12 cellular contexts compared by ENCODE assay signal in the genomic region with DNA sequence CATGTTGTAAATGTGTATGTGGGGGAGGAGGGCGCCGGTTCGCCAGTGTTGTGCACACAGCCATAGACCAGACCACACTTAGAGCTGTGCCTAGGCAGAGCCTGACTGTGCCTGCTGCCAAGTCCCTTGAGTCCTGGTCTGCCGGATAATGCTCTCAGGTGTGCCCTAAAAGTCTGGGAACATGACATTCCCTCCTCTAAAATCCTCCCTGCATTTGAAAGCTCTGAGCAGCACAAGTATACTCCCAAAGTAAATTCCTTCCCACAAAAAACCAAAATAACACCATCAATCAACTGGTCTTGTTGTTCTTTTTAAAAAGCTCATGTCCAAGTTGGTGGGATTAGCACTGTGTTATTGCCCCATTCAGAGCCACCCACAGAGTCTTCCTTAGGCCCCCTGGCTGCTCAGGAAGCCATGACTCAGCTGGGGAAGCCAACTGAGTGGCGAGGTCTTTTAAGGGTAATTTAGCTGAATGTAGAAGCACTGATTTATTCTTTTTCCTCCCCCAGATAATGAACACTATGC.
A peak's percentile ranks its signal among the peaks of the same experiment; 100 is the strongest.
DNase-seq lines count a peak whose midpoint lies in the region; ATAC-seq and TF ChIP-seq lines count a peak whose summit lies in the region.
"Had no signal": no experiment of that assay in that cellular context is flagged by ENCODE, and none has a peak within 500 bp of the region (broad histone marks: within the 10 kb centered on the region; RNA-seq: fewer than 3 reads in every experiment).

No MANE protein-coding gene starts in this region.

- WGBS in sigmoid colon, 2 donors = 73 to 79% methylated on average over 5 of the region's 5 CpGs

- no peaks in the 10 kb centered on the region for H3K36me3 ChIP-seq in SJSA1
- H3K36me3 ChIP-seq in sigmoid colon = no peaks in the 10 kb centered on the region

- peaks cover 77% of the 10 kb centered on the region for H3K4me1 ChIP-seq in SJSA1 (replicated peaks)
- peaks cover 0 to 65% (median 47%) of the 10 kb centered on the region in 4 donors for H3K4me1 ChIP-seq in sigmoid colon

- no peaks in the 10 kb centered on the region for H3K9me3 ChIP-seq in SJSA1 (replicated peaks)
- no peaks in the 10 kb centered on the region for H3K9me3 ChIP-seq in sigmoid colon

- peak in 2 of 4 donors; percentile 8 to 58 for TF ChIP-seq EP300 in sigmoid colon (IDR thresholded peaks at IDR 0.05)

- peak; percentile 60 for DNase-seq in EH (ENCODE audit: low read depth)
- DNase-seq in SJSA1 (ENCODE audit: low read depth in 1 of 2, low spot score in 2 of 2) = peak; percentile 92 to 93
- DNase-seq in fibroblast of pulmonary artery (ENCODE audit: low read depth) = peak; percentile 59
- peak; percentile 73 for DNase-seq in sigmoid colon
- DNase-seq in DMS153 (lab: John Stamatoyannopoulos, UW) = no peak
- DNase-seq in LoVo (ENCODE audit: low spot score) = no peak
- DNase-seq: CD4-positive, alpha-beta T cell; NCI-H1105 treated with DMSO at 0.1 percent for 48 hours; NCI-H526 treated with DMSO at 0.1 percent for 48 hours had no signal

- H3K27ac ChIP-seq in SJSA1 = peak overlapping the region; percentile 55
- H3K27ac ChIP-seq in sigmoid colon = peak overlapping the region; percentile 35 to 83 (median 76)

- TF ChIP-seq POLR2A in sigmoid colon (IDR thresholded peaks at IDR 0.05) = no peak

- TF ChIP-seq CTCF in fibroblast of pulmonary artery (IDR thresholded peaks at IDR 0.05; ENCODE audit: low read length, missing control alignments) (no peak), sigmoid colon (IDR thresholded peaks at IDR 0.05) (no peak)

- H3K27me3 ChIP-seq in SJSA1 (replicated peaks) = no peaks in the 10 kb centered on the region
- H3K27me3 ChIP-seq in sigmoid colon = no peaks in the 10 kb centered on the region

- intact Hi-C loops in sigmoid colon (cut with DNase I) = loop anchor here (5.0 kb wide), 1 partner anchor 56 kb away; no protein-coding TSS in a partner anchor

- H3K4me3 ChIP-seq in SJSA1 (no peak overlapping the region), fibroblast of pulmonary artery (replicated peaks; ENCODE audit: low read depth, low read length) (no peak overlapping the region), sigmoid colon (no peak overlapping the region)

- ATAC-seq in HG03342 (IDR thresholded peaks at IDR 0.05; ENCODE audit: unreplicated experiment) (no peak), HG02610 (IDR thresholded peaks at IDR 0.05; ENCODE audit: unreplicated experiment) (no peak)
- ATAC-seq: natural killer cell treated with Interleukin-12 subunit alpha and Interleukin-12 subunit beta and Interleukin-15 and Interleukin-18, amount 100 ng/mL, for 72 hours had no signal

Comparison
In these comparisons a context has a peak if more than half of its experiments do, and no peak if none do; other contexts are left out.
1. DNase-seq: peak in EH (single experiment), SJSA1 (2 of 2), fibroblast of pulmonary artery (single experiment) and sigmoid colon (single experiment); none in DMS153 (single experiment) and LoVo (single experiment).